In genomic region chr15:92196342-92196741, GRCh38 we compare ENCODE assay signal across 20 cellular contexts.
"Had no signal": no experiment of that assay in that cellular context is flagged by ENCODE, and none has a peak within 500 bp of the region (broad histone marks: within the 10 kb centered on the region; RNA-seq: fewer than 3 reads in every experiment).

No MANE protein-coding gene starts in this region.

- H3K4me3 ChIP-seq: SJCRH30 had no signal

- DNase-seq: KBM-7, MV-4-11, NCI-H1048, NCI-H1105, NCI-H1417, NCI-H146, NCI-H1694 treated with DMSO at 0.1 percent for 48 hours, NCI-H1930, NCI-H2081, NCI-H2107, NCI-H226, NCI-H446, NCI-H510A, NCI-H524 treated with DMSO at 0.1 percent for 48 hours, NCI-H69, NCI-H774, RPMI8226, SHP77 treated with DMSO at 0.1 percent for 48 hours, SJCRH30 had no signal

- ATAC-seq: SK-N-SH treated with all-trans-retinoic acid at 6 μM for 48 hours had no signal

- H3K27ac ChIP-seq: SJCRH30 had no signal

- H3K9me3 ChIP-seq: SJCRH30 had no signal

- H3K36me3 ChIP-seq: SJCRH30 had no signal
